In genomic region chr22:38872831-38873248, GRCh38 we compare ENCODE assay signal across 8 cellular contexts. TPM values are rescaled to one million over a fixed set of nuclear protein-coding genes. Genes with fewer than 3 reads are reported as not detected.
DNase-seq lines count a peak whose midpoint lies in the region; ATAC-seq, FAIRE-seq and TF ChIP-seq lines count a peak whose summit lies in the region.

No MANE protein-coding gene starts in this region.

- FAIRE-seq in urothelium cell line (lab: Jason Lieb, UNC) = peak; percentile 76

- POLR2A ChIA-PET in T-cell (lab: Charles Lee) = interaction anchor here in 1 of 2 donors (0.6 kb wide), 1 partner anchor 332 kb away, joined by 3 read pairs; no protein-coding TSS in a partner anchor

- WGBS in esophagus, 2 donors = 0 to 1% methylated on average over 30 to 37 of the region's 37 CpGs

- ATAC-seq in GM23338 (peak; percentile 53), T-cell (replicated peaks in 1 of 4) (no peak), GM18520 (IDR thresholded peaks at IDR 0.05; ENCODE audit: unreplicated experiment) (no peak)

- peak overlapping the region; percentile 3 for H2AFZ ChIP-seq in GM23338

- peaks cover 6% of the 10 kb centered on the region; the same call in 1 of the 2 replicates for H3K36me3 ChIP-seq in GM23338 (ENCODE audit: insufficient read depth)
- no peaks in the 10 kb centered on the region for H3K36me3 ChIP-seq in esophagus (ENCODE audit: control insufficient read depth in 2 of 2, insufficient read depth in 2 of 2, low read length in 1 of 2)

- DNase-seq in AG09309 (ENCODE audit: low read depth) (no peak), GM23338 (ENCODE audit: low spot score) (peak; percentile 75), T-cell (peak in 1 of 34 experiments; percentile 23), mucosa of gallbladder (ENCODE audit: low spot score) (peak; percentile 42), urothelium cell line (ENCODE audit: low spot score) (peak; percentile 68), GM19238 (ENCODE audit: insufficient read length, low spot score) (no peak)

- H3K4me2 ChIP-seq in GM23338 = peak overlapping the region; percentile 75

- H3K27ac Mint-ChIP-seq in GM23338 = peak overlapping the region; percentile 98
- H3K27ac Mint-ChIP-seq in T-cell = peak overlapping the region; percentile 88 to 93

- peaks cover 11% of the 10 kb centered on the region for H4K20me1 ChIP-seq in GM23338 (replicated peaks; ENCODE audit: insufficient read depth)

- H3K4me3 ChIP-seq in AG09309 (ENCODE audit: control insufficient read depth, low read depth, low read length) (peak overlapping the region; percentile 63), GM23338 (peak overlapping the region; percentile 92), esophagus (ENCODE audit: low read depth in 1 of 2, low read length in 2 of 2) (peak overlapping the region; percentile 63 to 74)

- no peak for TF ChIP-seq CTCF in AG09309 (IDR thresholded peaks at IDR 0.05; ENCODE audit: control insufficient read depth, insufficient read depth, low read depth, low read length, missing control alignments)
- no peak for TF ChIP-seq CTCF in GM23338 (conservative IDR thresholded peaks at IDR 0.05; ENCODE audit: low read depth in 2 of 2)

- H3K27me3 Mint-ChIP-seq in GM23338 (ENCODE audit: insufficient read depth, low read depth, poor library complexity) = peaks cover 8% of the 10 kb centered on the region
- H3K27me3 Mint-ChIP-seq in T-cell = no peaks in the 10 kb centered on the region

- H3K4me1 Mint-ChIP-seq in GM23338 (peaks cover 50% of the 10 kb centered on the region), T-cell (peaks cover 51 to 58% (median 51%) of the 10 kb centered on the region in 3 donors)

- H3K4me1 ChIP-seq in GM23338 (ENCODE audit: insufficient read depth) = peaks cover 41% of the 10 kb centered on the region
- H3K4me1 ChIP-seq in esophagus (ENCODE audit: control insufficient read depth in 2 of 2, insufficient read depth in 2 of 2, low read length in 1 of 2) = no peaks in the 10 kb centered on the region

- H3K9me3 ChIP-seq in esophagus (ENCODE audit: control insufficient read depth in 2 of 2, insufficient read depth in 1 of 2, low read depth in 1 of 2, low read length in 1 of 2) = no peaks in the 10 kb centered on the region

- H3K79me2 ChIP-seq in GM23338 (replicated peaks; ENCODE audit: insufficient read depth) = peaks cover 8% of the 10 kb centered on the region

- CTCF ChIA-PET in T-cell (lab: Charles Lee) = no interaction called here

- H3K4me3 Mint-ChIP-seq in GM23338 = peak overlapping the region; percentile 93
- H3K4me3 Mint-ChIP-seq in T-cell = peak overlapping the region; percentile 88 to 94 (median 93)

- H3K27me3 ChIP-seq in GM23338 (ENCODE audit: insufficient read depth) (no peaks in the 10 kb centered on the region; the same call in 1 of the 2 replicates), esophagus (ENCODE audit: control insufficient read depth in 1 of 2, insufficient read depth in 2 of 2, low read length in 2 of 2) (no peaks in the 10 kb centered on the region)

- H3K36me3 Mint-ChIP-seq in GM23338 (ENCODE audit: low read depth) (peaks cover 27% of the 10 kb centered on the region), T-cell (no peaks in the 10 kb centered on the region)

- H3K27ac ChIP-seq in GM23338 (ENCODE audit: low read depth) = peak overlapping the region; percentile 88; the same call in 1 of the 2 replicates
- peak overlapping the region; percentile 88 to 95 for H3K27ac ChIP-seq in esophagus (ENCODE audit: low read depth in 2 of 2, low read length in 1 of 2)

- no peaks in the 10 kb centered on the region for H3K9me3 Mint-ChIP-seq in GM23338
- no peaks in the 10 kb centered on the region for H3K9me3 Mint-ChIP-seq in T-cell

- 0 out of 2 replicates have a peak, but pooled peaks cover 7% of the 10 kb centered on the region for H3F3A ChIP-seq in GM23338 (replicated peaks; ENCODE audit: low read depth)

- H3K9me2 ChIP-seq in GM23338 (ENCODE audit: insufficient read depth) = no peaks in the 10 kb centered on the region

TF ChIP-seq in GM23338, 12 proteins besides CTCF, POLR2A, EP300 and RAD21:
- no peak for TF ChIP-seq ETS1 (IDR thresholded peaks at IDR 0.05)
- 0 out of 2 replicates have a peak, but pooled peaks have one; percentile 36 for TF ChIP-seq POLR2AphosphoS5 (IDR thresholded peaks at IDR 0.05; ENCODE audit: low read depth)

RNA-seq across cellular contexts. Expression of gene CBX6, which starts 0.8 kb away (rescaled TPM):
- total RNA-seq in GM23338 (2014; rRNA removed; shearing (Covaris generic)) = 18.2 and 23.0 TPM in 2 replicates
- polyA plus RNA-seq in GM23338 (2016; fragmentation: Nextera tagmentation; extraction: Ambion mirVana) (17.4 and 18.5 TPM in 2 replicates), esophagus (1 to 10 TPM; 6.4 to 8.5 TPM)
- total RNA-seq in T-cell (10 to 100 TPM; 41.2 to 92.0 (median 87.1) TPM), mucosa of gallbladder (97.5 TPM)

RNA-seq across cellular contexts. Expression of gene NPTXR, which starts 29.0 kb away (rescaled TPM):
- 9.3 and 13.4 TPM in 2 replicates for total RNA-seq in GM23338 (2014; rRNA removed; shearing (Covaris generic))
- polyA plus RNA-seq in GM23338 (2016; fragmentation: Nextera tagmentation; extraction: Ambion mirVana) (0.75 and 0.89 TPM in 2 replicates), esophagus (under 1 TPM; 0.28 to 0.73 TPM)
- total RNA-seq in T-cell (10 to 100 TPM in 2 of 5 donors, 1 to 10 TPM in 3; 4.9 to 13.2 (median 9.1) TPM), mucosa of gallbladder (15.0 TPM)

Comparison
In these comparisons a context has a peak if more than half of its experiments do, and no peak if none do; other contexts are left out.
1. DNase-seq: peak in GM23338 (single experiment), mucosa of gallbladder (single experiment) and urothelium cell line (single experiment); none in AG09309 (single experiment) and GM19238 (single experiment).
2. Peak in every context shown above with its lines, with median percentiles within 50 percentile points of each other: H3K4me3 ChIP-seq.